16 cellular contexts compared by ENCODE assay signal in the genomic region with DNA sequence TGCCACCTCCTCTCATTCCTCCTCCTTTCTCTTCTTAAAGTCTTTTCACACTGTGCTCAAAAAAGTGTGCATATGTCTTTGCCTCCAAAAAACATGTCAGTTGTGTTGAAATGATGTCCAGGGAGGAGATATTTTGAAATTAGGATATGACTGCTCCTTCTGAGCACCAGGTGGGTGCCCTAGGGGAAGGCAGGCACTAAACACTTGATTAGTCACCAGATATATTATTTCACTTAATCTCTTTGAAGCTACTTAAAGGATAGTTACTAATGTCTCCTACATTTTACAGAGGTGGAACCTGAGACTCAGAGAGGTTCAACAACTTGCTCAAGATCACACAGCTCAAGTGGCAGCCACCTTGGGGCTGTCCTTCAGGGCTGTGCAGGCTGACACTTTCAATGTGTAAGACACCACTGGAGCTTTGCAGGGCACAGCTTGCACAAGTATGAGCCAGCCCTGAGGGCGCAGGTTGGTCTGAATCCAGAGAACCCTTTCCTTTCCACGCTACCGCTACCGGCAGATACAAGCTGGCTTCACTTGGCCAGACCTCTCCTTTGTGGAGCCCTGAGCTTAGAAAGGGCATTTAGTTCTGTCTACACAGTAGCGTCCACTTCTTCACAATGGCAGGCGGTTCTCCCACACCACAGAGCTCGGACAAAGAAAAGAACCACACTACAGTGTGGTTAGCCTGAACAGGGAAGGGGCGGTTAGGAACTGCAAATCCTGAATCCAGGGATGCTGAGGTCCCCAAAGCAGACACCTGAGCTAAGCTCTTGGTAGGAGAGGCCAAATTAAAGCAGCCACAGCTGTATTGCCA. TPM values are rescaled to one million over a fixed set of nuclear protein-coding genes. Genes with fewer than 3 reads are reported as not detected.
A peak's percentile ranks its signal among the peaks of the same experiment; 100 is the strongest.
DNase-seq lines count a peak whose midpoint lies in the region; ATAC-seq and TF ChIP-seq lines count a peak whose summit lies in the region.
"Had no signal": no experiment of that assay in that cellular context is flagged by ENCODE, and none has a peak within 500 bp of the region (broad histone marks: within the 10 kb centered on the region; RNA-seq: fewer than 3 reads in every experiment).

No MANE protein-coding gene starts in this region.

- no peak for TF ChIP-seq POLR2A in gastrocnemius medialis (IDR thresholded peaks at IDR 0.05)

- H3K9me3 ChIP-seq in PC-9 (ENCODE audit: insufficient read depth, low read depth) (no peaks in the 10 kb centered on the region), gastrocnemius medialis (no peaks in the 10 kb centered on the region)
- H3K9me3 ChIP-seq: stomach had no signal

- H3K27me3 ChIP-seq in PC-9 (ENCODE audit: insufficient read depth, low read depth): no peaks in the 10 kb centered on the region
- no peaks in the 10 kb centered on the region for H3K27me3 ChIP-seq in gastrocnemius medialis

- in situ Hi-C loops in gastrocnemius medialis (cut with MboI; ENCODE audit: low sequenced_read_pairs in 4 of 4): no loop called here

- no peaks in the 10 kb centered on the region for H3K79me2 ChIP-seq in PC-9 (ENCODE audit: low read depth)

- H3K4me1 ChIP-seq in PC-9 (replicated peaks; ENCODE audit: insufficient read depth): peaks cover 28% of the 10 kb centered on the region
- peaks cover 0 to 18% of the 10 kb centered on the region in 2 donors for H3K4me1 ChIP-seq in gastrocnemius medialis

- no peaks in the 10 kb centered on the region for H3K27me3 Mint-ChIP-seq in activated naive CD8-positive, alpha-beta T cell treated with anti-CD3 and anti-CD28 coated beads, Interleukin-2, amount 50 U/mL, for 24 hours
- H3K27me3 Mint-ChIP-seq in activated naive CD8-positive, alpha-beta T cell treated with anti-CD3 and anti-CD28 coated beads for 36 hours: no peaks in the 10 kb centered on the region
- peaks cover 21% of the 10 kb centered on the region for H3K27me3 Mint-ChIP-seq in activated T-cell treated with anti-CD3 and anti-CD28 coated beads, Interleukin-2, amount 50 U/mL, for 72 hours (ENCODE audit: low read depth)

- H3K4me1 Mint-ChIP-seq in activated naive CD8-positive, alpha-beta T cell treated with anti-CD3 and anti-CD28 coated beads, Interleukin-2, amount 50 U/mL, for 24 hours: peaks cover 61% of the 10 kb centered on the region
- peaks cover 44% of the 10 kb centered on the region for H3K4me1 Mint-ChIP-seq in activated naive CD8-positive, alpha-beta T cell treated with anti-CD3 and anti-CD28 coated beads for 36 hours
- peaks cover 76% of the 10 kb centered on the region for H3K4me1 Mint-ChIP-seq in activated T-cell treated with anti-CD3 and anti-CD28 coated beads, Interleukin-2, amount 50 U/mL, for 72 hours (ENCODE audit: low read depth)

- H3K4me2 ChIP-seq in PC-9: peak overlapping the region; percentile 74

- TF ChIP-seq CTCF in PC-9 (conservative IDR thresholded peaks at IDR 0.05): no peak
- TF ChIP-seq CTCF in gastrocnemius medialis (IDR thresholded peaks at IDR 0.05 in 4 of 5, conservative IDR thresholded peaks at IDR 0.05 in 1 of 5): no peak

- BruUV-seq in PC-9 (replicated peaks; lab: Mats Ljungman, UMichigan): no TSS peak

- H3K4me3 Mint-ChIP-seq in activated naive CD8-positive, alpha-beta T cell treated with anti-CD3 and anti-CD28 coated beads, Interleukin-2, amount 50 U/mL, for 24 hours: no peak overlapping the region
- no peak overlapping the region for H3K4me3 Mint-ChIP-seq in activated naive CD8-positive, alpha-beta T cell treated with anti-CD3 and anti-CD28 coated beads for 36 hours
- H3K4me3 Mint-ChIP-seq in activated T-cell treated with anti-CD3 and anti-CD28 coated beads, Interleukin-2, amount 50 U/mL, for 72 hours: no peak overlapping the region
- H3K4me3 Mint-ChIP-seq: WTC11 had no signal

- POLR2A ChIA-PET in PC-9 (lab: Charles Lee; ENCODE audit: unreplicated experiment): no interaction called here

- no peaks in the 10 kb centered on the region for H3K36me3 ChIP-seq in PC-9 (ENCODE audit: low read depth)
- peaks cover 0 to 3% of the 10 kb centered on the region in 2 donors for H3K36me3 ChIP-seq in gastrocnemius medialis
- H3K36me3 ChIP-seq: stomach had no signal

- H3K4me3 ChIP-seq in PC-9 (no peak overlapping the region), gastrocnemius medialis (no peak overlapping the region)
- H3K4me3 ChIP-seq: skin epidermis, stomach had no signal

- H4K20me1 ChIP-seq in PC-9 (ENCODE audit: insufficient read depth): no peaks in the 10 kb centered on the region

- H2AFZ ChIP-seq in PC-9: no peak overlapping the region

- H3F3A ChIP-seq in PC-9 (ENCODE audit: insufficient read depth, low read depth): peaks cover 28% of the 10 kb centered on the region

- no peaks in the 10 kb centered on the region for H3K9me2 ChIP-seq in PC-9 (ENCODE audit: insufficient read depth)

- CTCF ChIA-PET in PC-9 (lab: Charles Lee): no interaction called here

- H3K27ac ChIP-seq in PC-9: peak overlapping the region; percentile 66
- H3K27ac ChIP-seq in gastrocnemius medialis: peak overlapping the region; percentile 34 to 92 (median 62)
- H3K27ac ChIP-seq: stomach had no signal

- peak overlapping the region; percentile 20 for H3K27ac Mint-ChIP-seq in activated naive CD8-positive, alpha-beta T cell treated with anti-CD3 and anti-CD28 coated beads, Interleukin-2, amount 50 U/mL, for 24 hours
- H3K27ac Mint-ChIP-seq in activated naive CD8-positive, alpha-beta T cell treated with anti-CD3 and anti-CD28 coated beads for 36 hours: no peak overlapping the region
- H3K27ac Mint-ChIP-seq in activated T-cell treated with anti-CD3 and anti-CD28 coated beads, Interleukin-2, amount 50 U/mL, for 72 hours: no peak overlapping the region
- H3K27ac Mint-ChIP-seq: WTC11 had no signal

- H3K36me3 Mint-ChIP-seq in activated naive CD8-positive, alpha-beta T cell treated with anti-CD3 and anti-CD28 coated beads, Interleukin-2, amount 50 U/mL, for 24 hours (ENCODE audit: low read depth): no peaks in the 10 kb centered on the region
- H3K36me3 Mint-ChIP-seq in activated naive CD8-positive, alpha-beta T cell treated with anti-CD3 and anti-CD28 coated beads for 36 hours: peaks cover 2% of the 10 kb centered on the region
- H3K36me3 Mint-ChIP-seq in activated T-cell treated with anti-CD3 and anti-CD28 coated beads, Interleukin-2, amount 50 U/mL, for 72 hours (ENCODE audit: insufficient read depth in 2 of 2): peaks cover 0 to 2% of the 10 kb centered on the region in 2 donors
- H3K36me3 Mint-ChIP-seq: WTC11 had no signal

- no peak for DNase-seq in activated naive CD8-positive, alpha-beta T cell treated with anti-CD3 and anti-CD28 coated beads, Interleukin-2, amount 50 U/mL, for 24 hours
- no peak for DNase-seq in activated naive CD8-positive, alpha-beta T cell treated with anti-CD3 and anti-CD28 coated beads for 36 hours
- peak in 1 of 2 experiments; percentile 87 for DNase-seq in PC-9
- DNase-seq in left ventricle myocardium superior: no peak
- DNase-seq in gastrocnemius medialis: peak in 1 of 2 donors; percentile 39
- no peak for DNase-seq in activated T-cell treated with anti-CD3 and anti-CD28 coated beads, Interleukin-2, amount 50 U/mL, for 72 hours
- DNase-seq: activated naive CD4-positive, alpha-beta T cell treated with anti-CD3 and anti-CD28 coated beads, Interleukin-2, amount 50 U/mL, for 16 hours; cerebellar nuclear complex; erythroblast; NCI-H2029 treated with DMSO at 0.1 percent for 48 hours; nucleus accumbens; stomach had no signal

- intact Hi-C loops in PC-9 (cut with micrococcal nuclease; ENCODE audit: unreplicated experiment): no loop called here
- intact Hi-C loops in left ventricle myocardium superior (cut with micrococcal nuclease): no loop called here
- intact Hi-C loops in gastrocnemius medialis (cut with DNase I; ENCODE audit: low total_unique reads): no loop called here

- no peak for ATAC-seq in activated naive CD8-positive, alpha-beta T cell treated with anti-CD3 and anti-CD28 coated beads, Interleukin-2, amount 50 U/mL, for 24 hours
- peak; percentile 24 for ATAC-seq in left ventricle myocardium superior
- peak; percentile 66 to 85 for ATAC-seq in gastrocnemius medialis
- ATAC-seq in activated T-cell treated with anti-CD3 and anti-CD28 coated beads, Interleukin-2, amount 50 U/mL, for 72 hours (replicated peaks in 1 of 2): no peak
- ATAC-seq in HG02970 (IDR thresholded peaks at IDR 0.05; ENCODE audit: low FRiP score, unreplicated experiment): no peak
- ATAC-seq in HG03159 (IDR thresholded peaks at IDR 0.05; ENCODE audit: unreplicated experiment): no peak

- H3K9me3 Mint-ChIP-seq in activated naive CD8-positive, alpha-beta T cell treated with anti-CD3 and anti-CD28 coated beads, Interleukin-2, amount 50 U/mL, for 24 hours: no peaks in the 10 kb centered on the region
- H3K9me3 Mint-ChIP-seq in activated naive CD8-positive, alpha-beta T cell treated with anti-CD3 and anti-CD28 coated beads for 36 hours: no peaks in the 10 kb centered on the region
- H3K9me3 Mint-ChIP-seq in activated T-cell treated with anti-CD3 and anti-CD28 coated beads, Interleukin-2, amount 50 U/mL, for 72 hours: no peaks in the 10 kb centered on the region
- H3K9me3 Mint-ChIP-seq: WTC11 had no signal

RNA-seq across cellular contexts. Expression of a gene that starts 16.4 kb away (rescaled TPM):
- under 1 TPM; 0.62 to 0.76 TPM for total RNA-seq in activated naive CD8-positive, alpha-beta T cell treated with anti-CD3 and anti-CD28 coated beads for 36 hours
- total RNA-seq in PC-9 (2021) (0.10 and 0.28 TPM in 2 replicates), left ventricle myocardium superior (257 TPM), gastrocnemius medialis (10 to 100 TPM; 46.6 to 81.5 (median 58.4) TPM)
- total RNA-seq in activated T-cell treated with anti-CD3 and anti-CD28 coated beads, Interleukin-2, amount 50 U/mL, for 72 hours: 10 to 100 TPM; 12.7 to 18.5 TPM

RNA-seq across cellular contexts. Expression of a gene that starts 58.8 kb away (rescaled TPM):
- total RNA-seq in activated naive CD8-positive, alpha-beta T cell treated with anti-CD3 and anti-CD28 coated beads for 36 hours: 10 to 100 TPM; 46.2 to 46.5 TPM
- total RNA-seq in PC-9 (2021): 19.0 and 19.6 TPM in 2 replicates
- 11.8 TPM for total RNA-seq in left ventricle myocardium superior
- 10 to 100 TPM in 3 of 4 donors, 1 to 10 TPM in 1; 9.9 to 24.8 (median 12.9) TPM for total RNA-seq in gastrocnemius medialis
- total RNA-seq in activated T-cell treated with anti-CD3 and anti-CD28 coated beads, Interleukin-2, amount 50 U/mL, for 72 hours: 10 to 100 TPM; 40.8 to 50.6 TPM

Comparison
In these comparisons a context has a peak if more than half of its experiments do, and no peak if none do; other contexts are left out.
1. ATAC-seq: peak in left ventricle myocardium superior (single experiment) and gastrocnemius medialis (2 of 2); none in activated naive CD8-positive, alpha-beta T cell treated with anti-CD3 and anti-CD28 coated beads, Interleukin-2, amount 50 U/mL, for 24 hours (single experiment), activated T-cell treated with anti-CD3 and anti-CD28 coated beads, Interleukin-2, amount 50 U/mL, for 72 hours (0 of 2), HG02970 (single experiment) and HG03159 (single experiment).
2. RNA of a gene that starts 16.4 kb away (total RNA-seq): 257 TPM in left ventricle myocardium superior (single experiment), 46.6 to 81.5 TPM in gastrocnemius medialis and 12.7 to 18.5 TPM in activated T-cell treated with anti-CD3 and anti-CD28 coated beads, Interleukin-2, amount 50 U/mL, for 72 hours; 0.62 to 0.76 TPM in activated naive CD8-positive, alpha-beta T cell treated with anti-CD3 and anti-CD28 coated beads for 36 hours and 0.10 to 0.28 TPM in PC-9; every median in the first group is over 4 times any median in the second.